In the genomic region with DNA sequence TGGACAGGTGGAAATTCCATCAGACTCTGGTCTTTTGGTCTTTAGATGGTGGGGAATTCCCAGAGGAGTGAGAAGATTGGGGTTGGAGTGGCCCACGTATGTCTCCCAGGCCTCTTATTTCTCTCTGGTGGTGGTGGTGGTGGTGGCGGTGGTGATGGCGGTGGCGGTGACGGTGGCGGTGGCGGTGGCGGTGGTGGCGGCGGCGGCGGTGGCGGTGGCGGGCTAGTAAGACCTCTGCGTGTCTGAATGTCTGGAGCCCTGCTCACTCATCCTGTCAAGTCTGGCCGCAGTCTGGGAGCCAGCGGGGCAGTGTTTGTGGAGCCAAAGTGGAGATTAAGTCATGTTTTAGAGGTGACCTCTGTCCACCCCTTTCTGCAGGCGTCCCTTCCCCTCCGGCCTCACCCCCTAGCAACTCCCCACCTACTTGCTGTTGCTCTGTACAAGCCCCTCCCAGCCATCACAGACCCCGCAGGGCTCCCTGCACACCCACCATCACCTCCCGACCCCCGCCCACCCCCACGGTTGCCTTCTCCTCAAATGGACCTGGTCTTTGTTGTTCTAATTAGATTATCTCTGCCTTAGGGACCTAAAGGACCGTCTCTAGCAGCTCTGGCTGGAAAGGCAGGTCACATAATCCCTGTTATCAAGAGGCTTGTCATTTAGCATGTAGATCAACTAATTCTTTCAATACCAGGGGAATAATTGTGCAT, we compare ENCODE assay signal across 21 cellular contexts.
"Had no signal": no experiment of that assay in that cellular context is flagged by ENCODE, and none has a peak within 500 bp of the region (broad histone marks: within the 10 kb centered on the region; RNA-seq: fewer than 3 reads in every experiment).

No MANE protein-coding gene starts in this region.

- ATAC-seq: activated CD4-positive, CD25-positive, alpha-beta regulatory T cell treated with anti-CD3 and anti-CD28 coated beads, Interleukin-2, amount 50 U/mL, for 24 hours; left lobe of liver; natural killer cell; stimulated activated naive B cell treated with anti-CD40 and anti-IgM and Interleukin-4, amounts not matched to agents 10 μg/mL and 1 μg/mL and 100 μg/mL, for 72 hours had no signal

- DNase-seq: activated CD4-positive, alpha-beta T cell treated with anti-CD3 and anti-CD28 coated beads for 48 hours; activated CD4-positive, alpha-beta T cell treated with anti-CD3 and anti-CD28 coated beads, Interleukin-2, amount 50 U/mL, for 48 hours; activated CD8-positive, alpha-beta memory T cell treated with anti-CD3 and anti-CD28 coated beads for 24 hours; activated effector memory CD4-positive, alpha-beta T cell treated with Interleukin-2 at 50 U/mL for 16 hours; activated naive CD4-positive, alpha-beta T cell treated with anti-CD3 and anti-CD28 coated beads for 36 hours; activated naive CD8-positive, alpha-beta T cell treated with anti-CD3 and anti-CD28 coated beads, Interleukin-2, amount 10 ng/mL, durations not matched to agents 7 days and 5 days; head of caudate nucleus; hippocampal formation; immature natural killer cell; mesendoderm; natural killer cell; posterior cingulate gyrus; sigmoid colon; small intestine; stimulated activated CD4-positive, alpha-beta T cell treated with anti-CD3 and anti-CD28 coated beads, Interleukin-1b, Interleukin-23, amount 100 ng/mL, for 48 hours; stimulated activated naive B cell treated with anti-CD40 and anti-IgM and Interleukin-4, amounts not matched to agents 10 μg/mL and 1 μg/mL and 100 μg/mL, for 72 hours; stomach; T-helper 9 cell; thyroid gland had no signal
